9 cellular contexts compared by ENCODE assay signal in genomic region chr11:61952882-61953281, GRCh38.
"Had no signal": no experiment of that assay in that cellular context is flagged by ENCODE, and none has a peak within 500 bp of the region (broad histone marks: within the 10 kb centered on the region; RNA-seq: fewer than 3 reads in every experiment).

No MANE protein-coding gene starts in this region.

- ATAC-seq: HCT116 had no signal

- H2AFZ ChIP-seq: GM23248 had no signal

- H3K9ac ChIP-seq: GM23248, KMS-11 had no signal

- H3K9me3 ChIP-seq: HAP-1 had no signal

- H3K4me3 ChIP-seq: GM23248, HAP-1 had no signal

- DNase-seq: GM23248, GOT3, H7, IMR-90, KBM-7 had no signal

- FAIRE-seq: HTR-8/SVneo had no signal

- H3K4me2 ChIP-seq: KMS-11 had no signal

- H3K27ac ChIP-seq: GM23248, KMS-11 had no signal

- H3K36me3 ChIP-seq: HAP-1 had no signal
